In genomic region chr13:110045202-110045601, GRCh38 we compare ENCODE assay signal across 21 cellular contexts.
DNase-seq lines count a peak whose midpoint lies in the region; ATAC-seq and TF ChIP-seq lines count a peak whose summit lies in the region.
"Had no signal": no experiment of that assay in that cellular context is flagged by ENCODE, and none has a peak within 500 bp of the region (broad histone marks: within the 10 kb centered on the region; RNA-seq: fewer than 3 reads in every experiment).

No MANE protein-coding gene starts in this region.

- peak overlapping the region; percentile 18 for H3K4me2 ChIP-seq in smooth muscle cell
- no peak overlapping the region for H3K4me2 ChIP-seq in H9 (ENCODE audit: insufficient read depth, insufficient read length, low read length)
- H3K4me2 ChIP-seq: PC-9 had no signal

- H3K9ac ChIP-seq in smooth muscle cell (ENCODE audit: low read depth) (no peak overlapping the region), H9 (ENCODE audit: extremely low read depth, insufficient read length, low read length) (no peak overlapping the region)

- H3K4me1 Mint-ChIP-seq in endothelial cell (ENCODE audit: unreplicated experiment), result peaks cover 37% of the 10 kb centered on the region
- H3K4me1 Mint-ChIP-seq in stimulated activated naive B cell treated with anti-CD40 and anti-IgM and Interleukin-4, amounts not matched to agents 10 μg/mL and 1 μg/mL and 100 μg/mL, for 72 hours, result peaks cover 0 to 6% of the 10 kb centered on the region in 2 donors
- peaks cover 21 to 25% of the 10 kb centered on the region in 2 experiments for H3K4me1 Mint-ChIP-seq in H9
- H3K4me1 Mint-ChIP-seq: IgD-negative memory B cell had no signal

- H2AK5ac ChIP-seq in H9 (ENCODE audit: insufficient read length, low read length), result no peak overlapping the region

- H3K4ac ChIP-seq in H9 (ENCODE audit: low read depth, low read length), result no peak overlapping the region

- H3K56ac ChIP-seq in H9 (ENCODE audit: insufficient read length, low read depth, low read length), result no peak overlapping the region

- 94% methylated on average over 10 of the region's 10 CpGs for WGBS in smooth muscle cell (ENCODE audit: low lambda C conversion rate)
- WGBS in H9 (ENCODE audit: extremely low coverage, insufficient read length, low lambda C conversion rate), result no CpG with 5 or more reads among the region's 10 CpGs

- H3K9me3 ChIP-seq in smooth muscle cell (replicated peaks; ENCODE audit: low read depth), result no peaks in the 10 kb centered on the region
- H3K9me3 ChIP-seq in H9 (ENCODE audit: control insufficient read depth, low read depth, low read length), result no peaks in the 10 kb centered on the region
- H3K9me3 ChIP-seq: BE2C had no signal

- no peaks in the 10 kb centered on the region for H3F3A ChIP-seq in smooth muscle cell (ENCODE audit: low read depth)

- H3K4me1 ChIP-seq in smooth muscle cell (ENCODE audit: low read depth) (peaks cover 10% of the 10 kb centered on the region), H9 (ENCODE audit: insufficient read depth, low read length) (peaks cover 3% of the 10 kb centered on the region; the same call in 1 of the 2 replicates)
- H3K4me1 ChIP-seq: BE2C had no signal

- no peak overlapping the region for H3K4me3 Mint-ChIP-seq in endothelial cell (ENCODE audit: unreplicated experiment)
- no peak overlapping the region for H3K4me3 Mint-ChIP-seq in stimulated activated naive B cell treated with anti-CD40 and anti-IgM and Interleukin-4, amounts not matched to agents 10 μg/mL and 1 μg/mL and 100 μg/mL, for 72 hours
- H3K4me3 Mint-ChIP-seq in H9, result peak overlapping the region in 1 of 2 experiments; percentile 10; a peak in 1 of 5 replicates
- H3K4me3 Mint-ChIP-seq: CD8-positive, alpha-beta T cell; IgD-negative memory B cell had no signal

- H2BK5ac ChIP-seq in H9 (ENCODE audit: insufficient read length, low read length), result no peak overlapping the region

- no peak overlapping the region for H3T11ph ChIP-seq in H9 (ENCODE audit: low read length)

- no peak overlapping the region for H2BK20ac ChIP-seq in H9 (ENCODE audit: low read depth, low read length, poor library complexity, severe bottlenecking)

- H3K27me3 ChIP-seq in smooth muscle cell (ENCODE audit: low read depth) (no peaks in the 10 kb centered on the region), H9 (ENCODE audit: insufficient read depth, low read length) (no peaks in the 10 kb centered on the region)
- H3K27me3 ChIP-seq: BE2C had no signal

- no peak overlapping the region for H3K4me3 ChIP-seq in smooth muscle cell
- H3K4me3 ChIP-seq: PC-9 had no signal

- no peak overlapping the region for H4K91ac ChIP-seq in H9 (ENCODE audit: insufficient read length, low read depth, low read length)

- no peak overlapping the region for H2AFZ ChIP-seq in smooth muscle cell (ENCODE audit: low read depth)
- no peak overlapping the region for H2AFZ ChIP-seq in H9 (ENCODE audit: low read length)
- H2AFZ ChIP-seq: PC-9 had no signal

- H3K79me2 ChIP-seq in smooth muscle cell (ENCODE audit: low read depth) (no peaks in the 10 kb centered on the region), H9 (ENCODE audit: insufficient read depth, low read length) (no peaks in the 10 kb centered on the region)

- DNase-seq in NCI-H345 (lab: John Stamatoyannopoulos, UW) (peak; percentile 10), NCI-H345 treated with DMSO at 0.1 percent for 48 hours (lab: John Stamatoyannopoulos, UW; ENCODE audit: unreplicated experiment) (no peak), MV-4-11 (lab: John Stamatoyannopoulos, UW) (peak; percentile 15), endothelial cell (ENCODE audit: low spot score) (no peak), smooth muscle cell (lab: John Stamatoyannopoulos, UW; ENCODE audit: unreplicated experiment) (no peak), NCI-H510A treated with DMSO at 0.1 percent for 48 hours (lab: John Stamatoyannopoulos, UW) (no peak), H9 (no peak)
- DNase-seq in stimulated activated naive B cell treated with anti-CD40 and anti-IgM and Interleukin-4, amounts not matched to agents 10 μg/mL and 1 μg/mL and 100 μg/mL, for 72 hours, result no peak
- DNase-seq: 8988T; BE2C; Calu3; CD8-positive, alpha-beta T cell; HCEC 1CT; Karpas-422; NCI-H1048; NCI-H2029; NCI-H510A; NCI-H774; PC-9 had no signal

- H2BK120ac ChIP-seq in H9 (ENCODE audit: low read depth, low read length, poor library complexity, severe bottlenecking), result no peak overlapping the region

- no peaks in the 10 kb centered on the region for H3K36me3 ChIP-seq in smooth muscle cell (ENCODE audit: low read depth)
- H3K36me3 ChIP-seq: BE2C had no signal

- TF ChIP-seq CTCF in endothelial cell (IDR thresholded peaks at IDR 0.05; ENCODE audit: unreplicated experiment), result no peak
- TF ChIP-seq CTCF in smooth muscle cell (IDR thresholded peaks at IDR 0.05; ENCODE audit: borderline replicate concordance, insufficient read depth, poor library complexity, severe bottlenecking), result no peak
- no peak for TF ChIP-seq CTCF in H9 (conservative IDR thresholded peaks at IDR 0.05)

- no peak overlapping the region for H4K5ac ChIP-seq in H9 (ENCODE audit: insufficient read length, low read depth, low read length)

- no peak overlapping the region for H3K27ac ChIP-seq in smooth muscle cell (ENCODE audit: low read depth)
- no peak overlapping the region for H3K27ac ChIP-seq in H9 (ENCODE audit: insufficient read length, low read depth, low read length)
- H3K27ac ChIP-seq: HL-60, PC-9 had no signal

- H3K27ac Mint-ChIP-seq in endothelial cell (ENCODE audit: unreplicated experiment), result peak overlapping the region; percentile 1
- H3K27ac Mint-ChIP-seq in stimulated activated naive B cell treated with anti-CD40 and anti-IgM and Interleukin-4, amounts not matched to agents 10 μg/mL and 1 μg/mL and 100 μg/mL, for 72 hours, result no peak overlapping the region
- H3K27ac Mint-ChIP-seq in H9, result no peak overlapping the region; a peak in 1 of 7 replicates
- H3K27ac Mint-ChIP-seq: CD8-positive, alpha-beta T cell; IgD-negative memory B cell had no signal

- no peak overlapping the region for H3K18ac ChIP-seq in H9 (ENCODE audit: insufficient read length, low read depth, low read length)

- H4K20me1 ChIP-seq in smooth muscle cell (ENCODE audit: low read depth), result no peaks in the 10 kb centered on the region
- no peaks in the 10 kb centered on the region for H4K20me1 ChIP-seq in H9 (ENCODE audit: control insufficient read depth, insufficient read depth, insufficient read length)

- H3K23me2 ChIP-seq in H9 (ENCODE audit: insufficient read length, low read depth, low read length, poor library complexity, severe bottlenecking), result no peaks in the 10 kb centered on the region

- H2BK12ac ChIP-seq in H9 (ENCODE audit: insufficient read length, low read depth, low read length), result no peak overlapping the region

- peaks cover 3% of the 10 kb centered on the region for H3K27me3 Mint-ChIP-seq in endothelial cell (ENCODE audit: unreplicated experiment)
- peaks cover 9 to 15% of the 10 kb centered on the region in 2 donors for H3K27me3 Mint-ChIP-seq in stimulated activated naive B cell treated with anti-CD40 and anti-IgM and Interleukin-4, amounts not matched to agents 10 μg/mL and 1 μg/mL and 100 μg/mL, for 72 hours
- H3K27me3 Mint-ChIP-seq in H9 (ENCODE audit: low read depth), result peaks cover 25% of the 10 kb centered on the region
- H3K27me3 Mint-ChIP-seq: IgD-negative memory B cell had no signal

- H3K9me3 Mint-ChIP-seq in endothelial cell (ENCODE audit: unreplicated experiment) (no peaks in the 10 kb centered on the region), H9 (peaks cover 0 to 2% of the 10 kb centered on the region in 2 experiments; a peak in 1 of 5 replicates)
- H3K9me3 Mint-ChIP-seq in stimulated activated naive B cell treated with anti-CD40 and anti-IgM and Interleukin-4, amounts not matched to agents 10 μg/mL and 1 μg/mL and 100 μg/mL, for 72 hours, result peaks cover 0 to 4% of the 10 kb centered on the region in 2 donors
- H3K9me3 Mint-ChIP-seq: CD8-positive, alpha-beta T cell had no signal

- H2BK15ac ChIP-seq in H9 (ENCODE audit: low read depth, low read length), result no peak overlapping the region

- H3K14ac ChIP-seq in H9 (ENCODE audit: insufficient read depth, low read length), result no peak overlapping the region

- no peak overlapping the region for H4K8ac ChIP-seq in H9 (replicated peaks; ENCODE audit: insufficient read length, low read depth, low read length)

- ATAC-seq in stimulated activated naive B cell treated with anti-CD40 and anti-IgM and Interleukin-4, amounts not matched to agents 10 μg/mL and 1 μg/mL and 100 μg/mL, for 72 hours (replicated peaks), result no peak
- ATAC-seq: CD8-positive, alpha-beta T cell had no signal

- no peaks in the 10 kb centered on the region for H3K79me1 ChIP-seq in H9 (ENCODE audit: insufficient read depth, low read depth, low read length, poor library complexity, severe bottlenecking)

- no peak overlapping the region for H3K23ac ChIP-seq in H9 (ENCODE audit: insufficient read length, low read depth, low read length)

- no peaks in the 10 kb centered on the region for H3K36me3 Mint-ChIP-seq in endothelial cell (ENCODE audit: low read depth, unreplicated experiment)
- no peaks in the 10 kb centered on the region for H3K36me3 Mint-ChIP-seq in stimulated activated naive B cell treated with anti-CD40 and anti-IgM and Interleukin-4, amounts not matched to agents 10 μg/mL and 1 μg/mL and 100 μg/mL, for 72 hours
- 0 out of 7 replicates have a peak, but pooled peaks cover 0 to 1% (median 0%) of the 10 kb centered on the region in 3 experiments for H3K36me3 Mint-ChIP-seq in H9 (ENCODE audit: insufficient read depth in 1 of 3, low read depth in 3 of 3)
- H3K36me3 Mint-ChIP-seq: CD8-positive, alpha-beta T cell; IgD-negative memory B cell had no signal

Comparison
In these comparisons a context has a peak if more than half of its experiments do, and no peak if none do; other contexts are left out.
1. DNase-seq: peak in NCI-H345 (single experiment) and MV-4-11 (single experiment); none in NCI-H345 treated with DMSO at 0.1 percent for 48 hours (single experiment), endothelial cell (single experiment), smooth muscle cell (single experiment), NCI-H510A treated with DMSO at 0.1 percent for 48 hours (single experiment), stimulated activated naive B cell treated with anti-CD40 and anti-IgM and Interleukin-4, amounts not matched to agents 10 μg/mL and 1 μg/mL and 100 μg/mL, for 72 hours (single experiment) and H9 (single experiment).